ENCODE assay signal across 9 cellular contexts in the genomic region with DNA sequence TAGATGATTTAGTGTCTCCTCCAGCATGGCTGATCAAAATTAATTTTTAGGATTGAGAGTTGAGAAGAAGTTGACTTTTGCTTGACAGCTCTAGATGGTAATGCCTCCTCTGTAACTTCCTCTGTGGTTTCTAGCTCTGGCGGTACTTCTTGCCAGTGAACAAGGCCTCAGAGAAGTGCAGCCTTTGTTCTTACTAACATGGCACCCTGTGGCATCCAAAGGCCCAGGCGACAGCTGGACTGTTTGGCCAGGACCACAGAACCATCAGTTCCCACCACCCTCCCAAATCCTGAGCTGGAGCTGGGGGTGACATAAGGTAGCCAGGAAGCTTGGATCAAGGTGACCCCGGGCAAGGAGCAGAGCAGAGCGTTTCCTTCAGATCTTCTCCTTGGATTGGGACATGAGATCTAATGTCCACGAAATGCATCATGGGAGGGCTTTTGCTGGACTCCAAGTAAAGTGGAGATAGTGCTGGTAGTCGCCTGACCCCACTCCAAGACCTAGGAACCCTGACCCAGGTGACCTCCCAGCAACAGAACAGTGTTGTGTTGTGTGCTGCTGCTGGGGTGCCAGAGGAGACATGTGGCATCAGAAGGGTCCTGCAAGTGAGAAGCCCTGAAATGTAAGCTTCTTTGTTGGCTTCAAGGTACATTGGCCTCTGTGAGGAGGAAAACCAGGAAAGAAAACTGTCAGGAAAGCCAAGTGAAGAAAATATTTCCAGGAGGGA. TPM values are rescaled to one million over a fixed set of nuclear protein-coding genes. Genes with fewer than 3 reads are reported as not detected.
DNase-seq lines count a peak whose midpoint lies in the region; ATAC-seq lines count a peak whose summit lies in the region.
"Had no signal": no experiment of that assay in that cellular context is flagged by ENCODE, and none has a peak within 500 bp of the region (broad histone marks: within the 10 kb centered on the region; RNA-seq: fewer than 3 reads in every experiment).

No MANE protein-coding gene starts in this region.

- H3K36me3 Mint-ChIP-seq in activated T-cell treated with anti-CD3 and anti-CD28 coated beads, Interleukin-2, amount 50 U/mL, for 72 hours (ENCODE audit: insufficient read depth in 2 of 2): peaks cover 2 to 6% of the 10 kb centered on the region in 2 donors

- peak overlapping the region; percentile 96 for H3K27ac Mint-ChIP-seq in activated T-cell treated with anti-CD3 and anti-CD28 coated beads, Interleukin-2, amount 50 U/mL, for 72 hours
- peak overlapping the region; percentile 91 to 93 for H3K27ac Mint-ChIP-seq in stimulated activated naive CD8-positive, alpha-beta T cell treated with anti-CD3 and anti-CD28 coated beads, Interleukin-15, amount 100 ng/mL, for 72 hours

- peak overlapping the region; percentile 72 to 86 for H3K4me3 Mint-ChIP-seq in activated T-cell treated with anti-CD3 and anti-CD28 coated beads, Interleukin-2, amount 50 U/mL, for 72 hours
- H3K4me3 Mint-ChIP-seq in stimulated activated naive CD8-positive, alpha-beta T cell treated with anti-CD3 and anti-CD28 coated beads, Interleukin-15, amount 100 ng/mL, for 72 hours: peak overlapping the region; percentile 78 to 81

- peaks cover 80% of the 10 kb centered on the region for H3K4me1 Mint-ChIP-seq in activated T-cell treated with anti-CD3 and anti-CD28 coated beads, Interleukin-2, amount 50 U/mL, for 72 hours (ENCODE audit: low read depth)
- peaks cover 83% of the 10 kb centered on the region for H3K4me1 Mint-ChIP-seq in stimulated activated naive CD8-positive, alpha-beta T cell treated with anti-CD3 and anti-CD28 coated beads, Interleukin-15, amount 100 ng/mL, for 72 hours

- DNase-seq in activated CD8-positive, alpha-beta memory T cell treated with anti-CD3 and anti-CD28 coated beads, Interleukin-2, amount 50 U/mL, for 4 hours: peak; percentile 21
- DNase-seq in activated CD8-positive, alpha-beta memory T cell treated with anti-CD3 and anti-CD28 coated beads for 24 hours: no peak
- peak; percentile 34 to 39 for DNase-seq in activated T-cell treated with anti-CD3 and anti-CD28 coated beads, Interleukin-2, amount 50 U/mL, for 72 hours
- DNase-seq in stimulated activated naive CD8-positive, alpha-beta T cell treated with anti-CD3 and anti-CD28 coated beads, Interleukin-15, amount 100 ng/mL, for 72 hours: peak; percentile 34 to 44
- DNase-seq in AG20443 (ENCODE audit: low spot score) (no peak), retina (no peak), amniotic stem cell (lab: John Stamatoyannopoulos, UW) (no peak)
- DNase-seq: stimulated activated CD4-positive, alpha-beta T cell treated with anti-CD3 and anti-CD28 coated beads, Interleukin-2, amount 100 ng/mL, for 24 hours had no signal

- ATAC-seq in HG03432 (IDR thresholded peaks at IDR 0.05; ENCODE audit: unreplicated experiment): peak; percentile 61
- ATAC-seq in activated T-cell treated with anti-CD3 and anti-CD28 coated beads, Interleukin-2, amount 50 U/mL, for 72 hours (replicated peaks in 1 of 2): peak; percentile 58
- peak; percentile 76 for ATAC-seq in stimulated activated naive CD8-positive, alpha-beta T cell treated with anti-CD3 and anti-CD28 coated beads, Interleukin-15, amount 100 ng/mL, for 72 hours

- no peaks in the 10 kb centered on the region for H3K27me3 Mint-ChIP-seq in activated T-cell treated with anti-CD3 and anti-CD28 coated beads, Interleukin-2, amount 50 U/mL, for 72 hours (ENCODE audit: low read depth)
- H3K27me3 Mint-ChIP-seq in stimulated activated naive CD8-positive, alpha-beta T cell treated with anti-CD3 and anti-CD28 coated beads, Interleukin-15, amount 100 ng/mL, for 72 hours: no peaks in the 10 kb centered on the region

- H3K9me3 Mint-ChIP-seq in activated T-cell treated with anti-CD3 and anti-CD28 coated beads, Interleukin-2, amount 50 U/mL, for 72 hours: no peaks in the 10 kb centered on the region
- no peaks in the 10 kb centered on the region for H3K9me3 Mint-ChIP-seq in stimulated activated naive CD8-positive, alpha-beta T cell treated with anti-CD3 and anti-CD28 coated beads, Interleukin-15, amount 100 ng/mL, for 72 hours

RNA-seq across cellular contexts. Expression of a gene that starts 41.8 kb away (rescaled TPM):
- 10 to 100 TPM; 44.1 to 49.7 TPM for total RNA-seq in activated T-cell treated with anti-CD3 and anti-CD28 coated beads, Interleukin-2, amount 50 U/mL, for 72 hours

Comparison
In these comparisons a context has a peak if more than half of its experiments do, and no peak if none do; other contexts are left out.
1. DNase-seq: peak in activated CD8-positive, alpha-beta memory T cell treated with anti-CD3 and anti-CD28 coated beads, Interleukin-2, amount 50 U/mL, for 4 hours (single experiment), activated T-cell treated with anti-CD3 and anti-CD28 coated beads, Interleukin-2, amount 50 U/mL, for 72 hours (2 of 2) and stimulated activated naive CD8-positive, alpha-beta T cell treated with anti-CD3 and anti-CD28 coated beads, Interleukin-15, amount 100 ng/mL, for 72 hours (2 of 2); none in activated CD8-positive, alpha-beta memory T cell treated with anti-CD3 and anti-CD28 coated beads for 24 hours (single experiment), AG20443 (single experiment), retina (single experiment) and amniotic stem cell (single experiment).
2. Peak in every context shown above with its lines, with median percentiles within 50 percentile points of each other: ATAC-seq.